ENCODE assay signal across 11 cellular contexts in genomic region chr10:47260505-47261111, GRCh38. TPM values are rescaled to one million over a fixed set of nuclear protein-coding genes. Genes with fewer than 3 reads are reported as not detected.
DNase-seq lines count a peak whose midpoint lies in the region; ATAC-seq and TF ChIP-seq lines count a peak whose summit lies in the region.
"Had no signal": no experiment of that assay in that cellular context is flagged by ENCODE, and none has a peak within 500 bp of the region (broad histone marks: within the 10 kb centered on the region; RNA-seq: fewer than 3 reads in every experiment).

No MANE protein-coding gene starts in this region.

- peaks cover 0 to 12% (median 0%) of the 10 kb centered on the region in 8 donors for H3K9me3 ChIP-seq in spleen

- peaks cover 25% of the 10 kb centered on the region for H3K9me3 Mint-ChIP-seq in activated T-cell treated with anti-CD3 and anti-CD28 coated beads, Interleukin-2, amount 50 U/mL, for 24 hours
- H3K9me3 Mint-ChIP-seq in activated naive CD8-positive, alpha-beta T cell treated with anti-CD3 and anti-CD28 coated beads, Interleukin-2, amount 50 U/mL, for 24 hours, result peaks cover 17% of the 10 kb centered on the region

- H3K27me3 Mint-ChIP-seq in activated T-cell treated with anti-CD3 and anti-CD28 coated beads, Interleukin-2, amount 50 U/mL, for 24 hours, result no peaks in the 10 kb centered on the region
- no peaks in the 10 kb centered on the region for H3K27me3 Mint-ChIP-seq in activated naive CD8-positive, alpha-beta T cell treated with anti-CD3 and anti-CD28 coated beads, Interleukin-2, amount 50 U/mL, for 24 hours

- H3K27ac Mint-ChIP-seq in activated T-cell treated with anti-CD3 and anti-CD28 coated beads, Interleukin-2, amount 50 U/mL, for 24 hours, result peak overlapping the region; percentile 94
- peak overlapping the region; percentile 97 for H3K27ac Mint-ChIP-seq in activated naive CD8-positive, alpha-beta T cell treated with anti-CD3 and anti-CD28 coated beads, Interleukin-2, amount 50 U/mL, for 24 hours

- H3K4me1 ChIP-seq in spleen, result peaks cover 11 to 78% (median 46%) of the 10 kb centered on the region in 6 donors

- ATAC-seq in HG03460 (IDR thresholded peaks at IDR 0.05; ENCODE audit: unreplicated experiment) (peak; percentile 22), GM19035 (IDR thresholded peaks at IDR 0.05; ENCODE audit: unreplicated experiment) (no peak)
- no peak for ATAC-seq in activated naive CD8-positive, alpha-beta T cell treated with anti-CD3 and anti-CD28 coated beads, Interleukin-2, amount 50 U/mL, for 24 hours
- ATAC-seq: sciatic nerve had no signal

- H3K36me3 Mint-ChIP-seq in activated T-cell treated with anti-CD3 and anti-CD28 coated beads, Interleukin-2, amount 50 U/mL, for 24 hours (ENCODE audit: low read depth), result peaks cover 23% of the 10 kb centered on the region
- H3K36me3 Mint-ChIP-seq in activated naive CD8-positive, alpha-beta T cell treated with anti-CD3 and anti-CD28 coated beads, Interleukin-2, amount 50 U/mL, for 24 hours (ENCODE audit: low read depth), result peaks cover 10% of the 10 kb centered on the region

- H3K27me3 ChIP-seq in spleen (replicated peaks in 1 of 7), result no peaks in the 10 kb centered on the region

- WGBS in spleen, 5 donors, result 52 to 65% (median 55%) methylated on average over 9 of the region's 9 CpGs

- DNase-seq in activated T-cell treated with anti-CD3 and anti-CD28 coated beads, Interleukin-2, amount 50 U/mL, for 24 hours, result peak; percentile 53
- no peak for DNase-seq in activated T-cell treated with anti-CD3 and anti-CD28 coated beads, Interleukin-2, amount 50 U/mL, for 1 hour
- peak; percentile 29 for DNase-seq in activated naive CD8-positive, alpha-beta T cell treated with anti-CD3 and anti-CD28 coated beads, Interleukin-2, amount 50 U/mL, for 24 hours
- peak; percentile 69 for DNase-seq in spleen
- no peak for DNase-seq in NCI-H510A (lab: John Stamatoyannopoulos, UW)
- DNase-seq in COLO829 (ENCODE audit: low spot score), result no peak
- DNase-seq: NCI-H1092, SHP77 treated with DMSO at 0.1 percent for 48 hours had no signal

- no peak overlapping the region for H3K4me3 ChIP-seq in spleen

- intact Hi-C loops in spleen (cut with DNase I; ENCODE audit: low total_unique reads), result no loop called here

- TF ChIP-seq POLR2A in spleen (IDR thresholded peaks at IDR 0.05), result no peak

- H3K36me3 ChIP-seq in spleen, result no peaks in the 10 kb centered on the region

- H3K27ac ChIP-seq in spleen, result peak overlapping the region; percentile 51 to 86 (median 74)

- H3K4me3 Mint-ChIP-seq in activated T-cell treated with anti-CD3 and anti-CD28 coated beads, Interleukin-2, amount 50 U/mL, for 24 hours, result peak overlapping the region; percentile 39
- peak overlapping the region; percentile 40 for H3K4me3 Mint-ChIP-seq in activated naive CD8-positive, alpha-beta T cell treated with anti-CD3 and anti-CD28 coated beads, Interleukin-2, amount 50 U/mL, for 24 hours

- peaks cover 95% of the 10 kb centered on the region for H3K4me1 Mint-ChIP-seq in activated T-cell treated with anti-CD3 and anti-CD28 coated beads, Interleukin-2, amount 50 U/mL, for 24 hours (ENCODE audit: low read depth)
- peaks cover 94% of the 10 kb centered on the region for H3K4me1 Mint-ChIP-seq in activated naive CD8-positive, alpha-beta T cell treated with anti-CD3 and anti-CD28 coated beads, Interleukin-2, amount 50 U/mL, for 24 hours

- no peak for TF ChIP-seq CTCF in spleen (IDR thresholded peaks at IDR 0.05 in 8 of 11, conservative IDR thresholded peaks at IDR 0.05 in 3 of 11)

RNA-seq across cellular contexts. Expression of gene GDF10, which starts 39.4 kb away (rescaled TPM):
- total RNA-seq in spleen, result under 1 TPM in 4 of 7 donors, not detected in 3; 0.19 to 0.30 (median 0.21) TPM
- polyA plus RNA-seq in spleen, result under 1 TPM; 0.02 to 0.35 (median 0.12) TPM

Comparison
In these comparisons a context has a peak if more than half of its experiments do, and no peak if none do; other contexts are left out.
1. DNase-seq: peak in activated T-cell treated with anti-CD3 and anti-CD28 coated beads, Interleukin-2, amount 50 U/mL, for 24 hours (single experiment), activated naive CD8-positive, alpha-beta T cell treated with anti-CD3 and anti-CD28 coated beads, Interleukin-2, amount 50 U/mL, for 24 hours (single experiment) and spleen (single experiment); none in activated T-cell treated with anti-CD3 and anti-CD28 coated beads, Interleukin-2, amount 50 U/mL, for 1 hour (single experiment), NCI-H510A (single experiment) and COLO829 (single experiment).